15 cellular contexts compared by ENCODE assay signal in the genomic region with DNA sequence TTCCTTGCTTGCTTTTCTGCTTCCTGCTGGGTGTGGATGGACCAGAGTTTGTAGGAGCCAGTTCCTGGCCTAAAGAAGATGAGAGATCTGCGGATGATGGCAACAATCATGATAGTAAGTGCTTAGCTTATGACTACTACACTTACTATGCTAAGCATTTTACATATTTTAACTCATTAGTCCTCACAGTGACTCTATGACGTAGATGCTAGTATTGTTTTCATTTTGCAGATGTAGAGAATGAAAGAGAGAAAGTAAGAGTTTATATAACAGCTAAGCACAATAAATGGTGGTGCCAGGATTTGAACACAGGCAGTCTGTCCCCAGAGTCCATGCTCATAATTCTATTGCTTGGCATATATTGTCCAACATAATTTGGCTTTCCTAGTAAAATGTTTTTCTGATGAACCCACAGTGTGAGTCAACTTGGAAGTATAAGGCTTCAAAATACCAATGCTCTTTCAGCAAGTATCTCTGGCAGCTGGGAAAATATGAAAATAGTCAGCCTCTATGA.
DNase-seq lines count a peak whose midpoint lies in the region; ATAC-seq and TF ChIP-seq lines count a peak whose summit lies in the region.
"Had no signal": no experiment of that assay in that cellular context is flagged by ENCODE, and none has a peak within 500 bp of the region (broad histone marks: within the 10 kb centered on the region; RNA-seq: fewer than 3 reads in every experiment).

No MANE protein-coding gene starts in this region.

- ATAC-seq in Right ventricle myocardium inferior = no peak
- ATAC-seq in GM18873 (IDR thresholded peaks at IDR 0.05; ENCODE audit: low FRiP score, unreplicated experiment) = no peak
- ATAC-seq: GM23338 had no signal

- CTCF ChIA-PET in AG04450 (lab: Charles Lee) = interaction anchor here (0.6 to 1.9 kb wide), 3 partner anchors 17 to 832 kb away, joined by 3 to 6 read pairs (median 6); no protein-coding TSS in a partner anchor

- H3K27me3 ChIP-seq in AG04450 (ENCODE audit: control insufficient read depth, insufficient read depth, low read length) = no peaks in the 10 kb centered on the region

- H3K27me3 Mint-ChIP-seq in activated T-helper 2 cell treated with anti-CD3 and anti-CD28 coated beads, Interferon-gamma antibody, Interleukin-2, Interleukin-4, amounts not matched to agents 10 μg/mL and 5 μg/mL and 100 μg/mL, durations not matched to agents 14 hours and 24 hours and 36 hours (ENCODE audit: low read depth) = no peaks in the 10 kb centered on the region

- peaks cover 48% of the 10 kb centered on the region for H3K4me1 Mint-ChIP-seq in activated T-helper 2 cell treated with anti-CD3 and anti-CD28 coated beads, Interferon-gamma antibody, Interleukin-2, Interleukin-4, amounts not matched to agents 10 μg/mL and 5 μg/mL and 100 μg/mL, durations not matched to agents 14 hours and 24 hours and 36 hours (ENCODE audit: low read depth)
- H3K4me1 Mint-ChIP-seq: GM23338 had no signal

- POLR2A ChIA-PET in AG04450 (lab: Yijun Ruan, JAX) = interaction anchor here (0.6 to 2.1 kb wide), 3 partner anchors 14 to 105 kb away, joined by 3 to 12 read pairs (median 9); no protein-coding TSS in a partner anchor

- intact Hi-C loops in activated T-helper 2 cell treated with anti-CD3 and anti-CD28 coated beads, Interferon-gamma antibody, Interleukin-2, Interleukin-4, amounts not matched to agents 10 μg/mL and 5 μg/mL and 100 μg/mL, durations not matched to agents 14 hours and 24 hours and 36 hours (cut with micrococcal nuclease) = loop anchor here (10.0 kb wide), 1 partner anchor 82 kb away; no protein-coding TSS in a partner anchor
- intact Hi-C loops in Right ventricle myocardium inferior (cut with DNase I) = no loop called here

- no peak overlapping the region for H3K4me3 Mint-ChIP-seq in activated T-helper 2 cell treated with anti-CD3 and anti-CD28 coated beads, Interferon-gamma antibody, Interleukin-2, Interleukin-4, amounts not matched to agents 10 μg/mL and 5 μg/mL and 100 μg/mL, durations not matched to agents 14 hours and 24 hours and 36 hours (ENCODE audit: low read depth)
- H3K4me3 Mint-ChIP-seq: GM23338 had no signal

- peak overlapping the region; percentile 85 for H3K27ac ChIP-seq in AG04450 (ENCODE audit: low read depth, low read length)

- H3K36me3 Mint-ChIP-seq in activated T-helper 2 cell treated with anti-CD3 and anti-CD28 coated beads, Interferon-gamma antibody, Interleukin-2, Interleukin-4, amounts not matched to agents 10 μg/mL and 5 μg/mL and 100 μg/mL, durations not matched to agents 14 hours and 24 hours and 36 hours (ENCODE audit: low read depth) = no peaks in the 10 kb centered on the region

- DNase-seq in AG04450 (ENCODE audit: low read depth, low spot score) = peak; percentile 82
- peak; percentile 76 for DNase-seq in HCEC 1CT
- peak; percentile 34 for DNase-seq in astrocyte of the hippocampus (ENCODE audit: low read depth, low spot score)
- DNase-seq in iris pigment epithelial cell (ENCODE audit: low read depth) = peak; percentile 80
- no peak for DNase-seq in activated T-helper 2 cell treated with anti-CD3 and anti-CD28 coated beads, Interferon-gamma antibody, Interleukin-2, Interleukin-4, amounts not matched to agents 10 μg/mL and 5 μg/mL and 100 μg/mL, durations not matched to agents 14 hours and 24 hours and 36 hours (ENCODE audit: low spot score)
- no peak for DNase-seq in Right ventricle myocardium inferior (ENCODE audit: missing footprints)
- DNase-seq in NCI-H748 (lab: John Stamatoyannopoulos, UW; ENCODE audit: unreplicated experiment) = no peak
- DNase-seq: activated CD4-positive, alpha-beta T cell treated with anti-CD3 and anti-CD28 coated beads for 1 hour; foreskin melanocyte; NK-92 treated with Interleukin-12 subunit alpha and Interleukin-12 subunit beta, amount 100 ng/mL, for 24 hours; SHP77; stimulated activated CD4-positive, alpha-beta T cell treated with anti-CD3 and anti-CD28 coated beads, Interleukin-1b, Interleukin-23, amount 100 ng/mL, for 48 hours had no signal

- no peak for TF ChIP-seq CTCF in AG04450 (IDR thresholded peaks at IDR 0.05; ENCODE audit: low read depth, low read length)

- H3K9me3 ChIP-seq in AG04450 (ENCODE audit: control insufficient read depth, insufficient read depth, low read length) = no peaks in the 10 kb centered on the region

- no peaks in the 10 kb centered on the region for H3K9me3 Mint-ChIP-seq in activated T-helper 2 cell treated with anti-CD3 and anti-CD28 coated beads, Interferon-gamma antibody, Interleukin-2, Interleukin-4, amounts not matched to agents 10 μg/mL and 5 μg/mL and 100 μg/mL, durations not matched to agents 14 hours and 24 hours and 36 hours
- H3K9me3 Mint-ChIP-seq: GM23338 had no signal

- no peak overlapping the region for H3K4me3 ChIP-seq in AG04450 (ENCODE audit: low read depth, low read length)
- H3K4me3 ChIP-seq: GM23338, lung had no signal

- no peak overlapping the region for H3K27ac Mint-ChIP-seq in activated T-helper 2 cell treated with anti-CD3 and anti-CD28 coated beads, Interferon-gamma antibody, Interleukin-2, Interleukin-4, amounts not matched to agents 10 μg/mL and 5 μg/mL and 100 μg/mL, durations not matched to agents 14 hours and 24 hours and 36 hours
- H3K27ac Mint-ChIP-seq: GM23338 had no signal

Comparison
In these comparisons a context has a peak if more than half of its experiments do, and no peak if none do; other contexts are left out.
1. DNase-seq: peak in AG04450 (single experiment), HCEC 1CT (single experiment), astrocyte of the hippocampus (single experiment) and iris pigment epithelial cell (single experiment); none in activated T-helper 2 cell treated with anti-CD3 and anti-CD28 coated beads, Interferon-gamma antibody, Interleukin-2, Interleukin-4, amounts not matched to agents 10 μg/mL and 5 μg/mL and 100 μg/mL, durations not matched to agents 14 hours and 24 hours and 36 hours (single experiment), Right ventricle myocardium inferior (single experiment) and NCI-H748 (single experiment).